In the genomic region with DNA sequence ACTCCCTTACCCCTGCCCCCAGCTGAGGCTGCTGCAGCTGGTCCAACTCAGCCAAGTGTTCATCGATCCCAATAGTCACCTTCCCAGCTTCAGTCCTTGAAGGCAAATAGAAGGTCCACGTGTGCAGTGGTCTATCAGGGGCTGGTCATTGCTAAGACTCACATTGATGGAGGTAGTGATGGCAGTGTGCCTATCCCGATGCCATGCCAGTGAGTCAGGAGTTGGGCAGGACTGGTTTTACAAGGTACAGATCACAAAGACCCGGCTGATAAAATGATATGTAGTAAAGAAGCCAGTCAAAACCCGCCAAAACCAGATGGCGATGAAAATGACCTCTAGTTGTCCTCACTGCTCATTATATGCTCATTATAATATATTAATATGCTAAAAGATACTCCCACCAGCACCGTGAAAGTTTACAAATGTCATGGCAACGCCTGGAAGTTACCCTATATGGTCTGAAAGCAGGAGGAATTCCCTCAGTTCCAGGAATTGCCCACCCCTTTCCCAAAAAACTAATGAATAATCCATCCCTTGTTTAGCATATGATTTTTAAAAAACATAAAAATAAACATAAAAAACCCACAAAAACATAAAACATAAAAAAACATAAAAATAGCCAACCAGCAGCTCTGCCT, we compare ENCODE assay signal across 1 cellular context.
TF ChIP-seq lines count a peak whose summit lies in the region.

No MANE protein-coding gene starts in this region.

TF ChIP-seq in SK-N-SH, 30 proteins besides CTCF, POLR2A, EP300 and RAD21 (continued from another document):
- no peak for TF ChIP-seq USF2 (IDR thresholded peaks at IDR 0.05; ENCODE audit: borderline replicate concordance, low read depth, low read length)
- no peak for TF ChIP-seq POLR2AphosphoS5 (IDR thresholded peaks at IDR 0.05; ENCODE audit: low read depth, low read length)
- TF ChIP-seq GATA2 (CRISPR knock-in tag; IDR thresholded peaks at IDR 0.05), result no peak
- TF ChIP-seq MEF2A (IDR thresholded peaks at IDR 0.05; ENCODE audit: borderline replicate concordance, low read depth), result no peak
- TF ChIP-seq, protein P1, sequence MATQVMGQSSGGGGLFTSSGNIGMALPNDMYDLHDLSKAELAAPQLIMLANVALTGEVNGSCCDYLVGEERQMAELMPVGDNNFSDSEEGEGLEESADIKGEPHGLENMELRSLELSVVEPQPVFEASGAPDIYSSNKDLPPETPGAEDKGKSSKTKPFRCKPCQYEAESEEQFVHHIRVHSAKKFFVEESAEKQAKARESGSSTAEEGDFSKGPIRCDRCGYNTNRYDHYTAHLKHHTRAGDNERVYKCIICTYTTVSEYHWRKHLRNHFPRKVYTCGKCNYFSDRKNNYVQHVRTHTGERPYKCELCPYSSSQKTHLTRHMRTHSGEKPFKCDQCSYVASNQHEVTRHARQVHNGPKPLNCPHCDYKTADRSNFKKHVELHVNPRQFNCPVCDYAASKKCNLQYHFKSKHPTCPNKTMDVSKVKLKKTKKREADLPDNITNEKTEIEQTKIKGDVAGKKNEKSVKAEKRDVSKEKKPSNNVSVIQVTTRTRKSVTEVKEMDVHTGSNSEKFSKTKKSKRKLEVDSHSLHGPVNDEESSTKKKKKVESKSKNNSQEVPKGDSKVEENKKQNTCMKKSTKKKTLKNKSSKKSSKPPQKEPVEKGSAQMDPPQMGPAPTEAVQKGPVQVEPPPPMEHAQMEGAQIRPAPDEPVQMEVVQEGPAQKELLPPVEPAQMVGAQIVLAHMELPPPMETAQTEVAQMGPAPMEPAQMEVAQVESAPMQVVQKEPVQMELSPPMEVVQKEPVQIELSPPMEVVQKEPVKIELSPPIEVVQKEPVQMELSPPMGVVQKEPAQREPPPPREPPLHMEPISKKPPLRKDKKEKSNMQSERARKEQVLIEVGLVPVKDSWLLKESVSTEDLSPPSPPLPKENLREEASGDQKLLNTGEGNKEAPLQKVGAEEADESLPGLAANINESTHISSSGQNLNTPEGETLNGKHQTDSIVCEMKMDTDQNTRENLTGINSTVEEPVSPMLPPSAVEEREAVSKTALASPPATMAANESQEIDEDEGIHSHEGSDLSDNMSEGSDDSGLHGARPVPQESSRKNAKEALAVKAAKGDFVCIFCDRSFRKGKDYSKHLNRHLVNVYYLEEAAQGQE (IDR thresholded peaks at IDR 0.05; ENCODE audit: low read depth, low read length), result no peak
- TF ChIP-seq EZH2phosphoT487 (IDR thresholded peaks at IDR 0.05; ENCODE audit: borderline replicate concordance, low read depth), result no peak
- TF ChIP-seq TAF1 (IDR thresholded peaks at IDR 0.05; ENCODE audit: borderline replicate concordance, low read depth, low read length), result no peak
- TF ChIP-seq USF1 (IDR thresholded peaks at IDR 0.05; ENCODE audit: borderline replicate concordance, low read depth), result no peak
